ENCODE assay signal across 10 cellular contexts in genomic region chr16:7405166-7405565, GRCh38.
DNase-seq lines count a peak whose midpoint lies in the region; ATAC-seq, FAIRE-seq and TF ChIP-seq lines count a peak whose summit lies in the region.
"Had no signal": no experiment of that assay in that cellular context is flagged by ENCODE, and none has a peak within 500 bp of the region (broad histone marks: within the 10 kb centered on the region; RNA-seq: fewer than 3 reads in every experiment).

No MANE protein-coding gene starts in this region.

- no peak overlapping the region for H3K27ac Mint-ChIP-seq in neural crest cell (ENCODE audit: unreplicated experiment)
- H3K27ac Mint-ChIP-seq: T-helper 17 cell had no signal

- ATAC-seq in GM18861 (IDR thresholded peaks at IDR 0.05; ENCODE audit: unreplicated experiment): no peak
- ATAC-seq: T-helper 17 cell had no signal

- no peaks in the 10 kb centered on the region for H3K9me3 Mint-ChIP-seq in neural crest cell

- FAIRE-seq in D721Med (lab: Jason Lieb, UNC): no peak

- H3K4me3 ChIP-seq in epithelial cell of proximal tubule (ENCODE audit: low read depth, low read length): no peak overlapping the region

- H3K27me3 Mint-ChIP-seq in neural crest cell (ENCODE audit: low read depth): peaks cover 13% of the 10 kb centered on the region
- H3K27me3 Mint-ChIP-seq: T-helper 17 cell had no signal

- peaks cover 8% of the 10 kb centered on the region for H3K4me1 Mint-ChIP-seq in neural crest cell
- H3K4me1 Mint-ChIP-seq: T-helper 17 cell had no signal

- peak; percentile 79 for TF ChIP-seq CTCF in D721Med (IDR thresholded peaks at IDR 0.05; ENCODE audit: insufficient read depth, missing control alignments)
- peak; percentile 37 for TF ChIP-seq CTCF in epithelial cell of proximal tubule (conservative IDR thresholded peaks at IDR 0.05; ENCODE audit: low read depth, low read length)
- peak; percentile 55 for TF ChIP-seq CTCF in neural crest cell (conservative IDR thresholded peaks at IDR 0.05)

- no peaks in the 10 kb centered on the region for H3K36me3 Mint-ChIP-seq in neural crest cell (ENCODE audit: low read depth)

- no peak overlapping the region for H3K4me3 Mint-ChIP-seq in neural crest cell
- H3K4me3 Mint-ChIP-seq: T-helper 17 cell had no signal

- no peak for DNase-seq in D721Med (ENCODE audit: insufficient read length, low spot score)
- peak; percentile 29 for DNase-seq in NCI-H2196 (lab: John Stamatoyannopoulos, UW; ENCODE audit: unreplicated experiment)
- no peak for DNase-seq in epithelial cell of proximal tubule (ENCODE audit: low read depth)
- DNase-seq in neural crest cell (ENCODE audit: low read depth, low spot score): no peak
- DNase-seq in GM03348 (ENCODE audit: low spot score): no peak
- DNase-seq in central memory CD4-positive, alpha-beta T cell: no peak
- DNase-seq in foreskin melanocyte: no peak
- DNase-seq: Calu3, T-helper 17 cell had no signal
